Comparison of ENCODE assay signal across 34 cellular contexts in genomic region chr3:184409946-184410500, GRCh38. TPM values are rescaled to one million over a fixed set of nuclear protein-coding genes. Genes with fewer than 3 reads are reported as not detected.
"Had no signal": no experiment of that assay in that cellular context is flagged by ENCODE, and none has a peak within 500 bp of the region (broad histone marks: within the 10 kb centered on the region; RNA-seq: fewer than 3 reads in every experiment).

No MANE protein-coding gene starts in this region.

- H3K36me3 Mint-ChIP-seq: activated CD4-positive, alpha-beta memory T cell treated with anti-CD3 and anti-CD28 coated beads for 36 hours; activated CD8-positive, alpha-beta memory T cell treated with anti-CD3 and anti-CD28 coated beads, Interleukin-2, amount 10 ng/mL, durations not matched to agents 7 days and 5 days; activated naive CD8-positive, alpha-beta T cell had no signal

- H3K9me3 Mint-ChIP-seq: activated CD4-positive, alpha-beta memory T cell treated with anti-CD3 and anti-CD28 coated beads for 36 hours; activated CD4-positive, alpha-beta T cell treated with anti-CD3 and anti-CD28 coated beads, Interleukin-2, amount 10 ng/mL, durations not matched to agents 24 days and 14 days; activated T-helper 1 cell treated with anti-CD3 and anti-CD28 coated beads, Interleukin-12 subunit alpha, Interleukin-12 subunit beta, Interleukin-2, Interleukin-4 antibody, amounts not matched to agents 30 ng/mL and 10 ng/mL and 1 ng/mL, durations not matched to agents 14 hours and 24 hours and 36 hours; activated T-helper 2 cell treated with anti-CD3 and anti-CD28 coated beads, Interferon-gamma antibody, Interleukin-2, Interleukin-4, amounts not matched to agents 10 μg/mL and 5 μg/mL and 100 μg/mL, durations not matched to agents 14 hours and 24 hours and 36 hours; effector memory CD8-positive, alpha-beta T cell had no signal

- H3K4me3 ChIP-seq: coronary artery, esophagus muscularis mucosa, gastrocnemius medialis, heart left ventricle had no signal

- H3K27ac ChIP-seq: brain microvascular endothelial cell, coronary artery, esophagus muscularis mucosa, foreskin keratinocyte, gastrocnemius medialis, heart left ventricle had no signal

- ATAC-seq: activated CD4-positive, alpha-beta T cell treated with anti-CD3 and anti-CD28 coated beads for 36 hours; activated CD8-positive, alpha-beta memory T cell treated with anti-CD3 and anti-CD28 coated beads, Interleukin-2, amount 10 ng/mL, durations not matched to agents 7 days and 5 days; activated CD8-positive, alpha-beta T cell treated with anti-CD3 and anti-CD28 coated beads, Interleukin-2, amount 10 ng/mL, durations not matched to agents 7 days and 5 days; effector memory CD8-positive, alpha-beta T cell; foreskin keratinocyte; gastrocnemius medialis had no signal

- H3K4me1 Mint-ChIP-seq: activated CD4-positive, alpha-beta T cell treated with anti-CD3 and anti-CD28 coated beads for 36 hours; activated CD4-positive, alpha-beta T cell treated with anti-CD3 and anti-CD28 coated beads, Interleukin-2, amount 10 ng/mL, durations not matched to agents 24 days and 14 days; activated CD8-positive, alpha-beta memory T cell treated with anti-CD3 and anti-CD28 coated beads, Interleukin-2, amount 10 ng/mL, durations not matched to agents 7 days and 5 days had no signal

- H3K4me3 Mint-ChIP-seq: activated CD4-positive, alpha-beta memory T cell treated with anti-CD3 and anti-CD28 coated beads for 36 hours; activated CD4-positive, alpha-beta T cell treated with anti-CD3 and anti-CD28 coated beads for 36 hours; activated CD4-positive, alpha-beta T cell treated with anti-CD3 and anti-CD28 coated beads, Interleukin-2, amount 10 ng/mL, durations not matched to agents 24 days and 14 days; activated CD8-positive, alpha-beta memory T cell treated with anti-CD3 and anti-CD28 coated beads, Interleukin-2, amount 10 ng/mL, durations not matched to agents 7 days and 5 days; activated CD8-positive, alpha-beta T cell treated with anti-CD3 and anti-CD28 coated beads, Interleukin-2, amount 10 ng/mL, durations not matched to agents 7 days and 5 days; activated naive CD8-positive, alpha-beta T cell; activated T-helper 1 cell treated with anti-CD3 and anti-CD28 coated beads, Interleukin-12 subunit alpha, Interleukin-12 subunit beta, Interleukin-2, Interleukin-4 antibody, amounts not matched to agents 30 ng/mL and 10 ng/mL and 1 ng/mL, durations not matched to agents 14 hours and 24 hours and 36 hours; effector memory CD8-positive, alpha-beta T cell had no signal

- DNase-seq: activated CD4-positive, alpha-beta memory T cell treated with anti-CD3 and anti-CD28 coated beads for 36 hours; activated CD4-positive, alpha-beta T cell treated with anti-CD3 and anti-CD28 coated beads for 36 hours; activated CD4-positive, alpha-beta T cell treated with anti-CD3 and anti-CD28 coated beads, Interleukin-2, amount 10 ng/mL, durations not matched to agents 24 days and 14 days; activated CD4-positive, CD25-positive, alpha-beta regulatory T cell; activated CD4-positive, CD25-positive, alpha-beta regulatory T cell treated with anti-CD3 and anti-CD28 coated beads, Interleukin-2, amount 50 U/mL, for 72 hours; activated CD8-positive, alpha-beta memory T cell treated with anti-CD3 and anti-CD28 coated beads, Interleukin-2, amount 10 ng/mL, durations not matched to agents 7 days and 5 days; activated CD8-positive, alpha-beta memory T cell treated with anti-CD3 and anti-CD28 coated beads, Interleukin-2, amount 50 U/mL, for 4 hours; activated CD8-positive, alpha-beta T cell treated with anti-CD3 and anti-CD28 coated beads, Interleukin-2, amount 10 ng/mL, durations not matched to agents 7 days and 5 days; activated gamma-delta T cell treated with Interleukin-2 at 50 U/mL for 16 hours; activated naive CD4-positive, alpha-beta T cell treated with anti-CD3 and anti-CD28 coated beads, Interleukin-2, amount 50 U/mL, for 16 hours; activated naive CD4-positive, alpha-beta T cell treated with Interleukin-2 at 50 U/mL for 16 hours; activated T-cell treated with anti-CD3 and anti-CD28 coated beads, Interleukin-2, amount 50 U/mL, for 1 hour; activated T-cell treated with anti-CD3 and anti-CD28 coated beads, Interleukin-2, amount 50 U/mL, for 48 hours; amniotic stem cell; anterior cingulate cortex; brain microvascular endothelial cell; central memory CD4-positive, alpha-beta T cell; cerebellar nuclear complex; dermis blood vessel endothelial cell; effector CD4-positive, alpha-beta T cell; effector memory CD8-positive, alpha-beta T cell; erythroblast; foreskin keratinocyte; gastrocnemius medialis; glutamatergic neuron; heart left ventricle; T-helper 2 cell had no signal

- H3K9me3 ChIP-seq: esophagus muscularis mucosa, gastrocnemius medialis, heart left ventricle had no signal

- H3K27ac Mint-ChIP-seq: activated CD4-positive, alpha-beta memory T cell treated with anti-CD3 and anti-CD28 coated beads for 36 hours; activated CD4-positive, alpha-beta T cell treated with anti-CD3 and anti-CD28 coated beads for 36 hours; activated CD4-positive, alpha-beta T cell treated with anti-CD3 and anti-CD28 coated beads, Interleukin-2, amount 10 ng/mL, durations not matched to agents 24 days and 14 days; activated CD8-positive, alpha-beta memory T cell treated with anti-CD3 and anti-CD28 coated beads, Interleukin-2, amount 10 ng/mL, durations not matched to agents 7 days and 5 days; activated CD8-positive, alpha-beta T cell treated with anti-CD3 and anti-CD28 coated beads, Interleukin-2, amount 10 ng/mL, durations not matched to agents 7 days and 5 days; activated naive CD8-positive, alpha-beta T cell; activated T-helper 1 cell treated with anti-CD3 and anti-CD28 coated beads, Interleukin-12 subunit alpha, Interleukin-12 subunit beta, Interleukin-2, Interleukin-4 antibody, amounts not matched to agents 30 ng/mL and 10 ng/mL and 1 ng/mL, durations not matched to agents 14 hours and 24 hours and 36 hours; activated T-helper 2 cell treated with anti-CD3 and anti-CD28 coated beads, Interferon-gamma antibody, Interleukin-2, Interleukin-4, amounts not matched to agents 10 μg/mL and 5 μg/mL and 100 μg/mL, durations not matched to agents 14 hours and 24 hours and 36 hours; effector memory CD8-positive, alpha-beta T cell had no signal

- H3K27me3 Mint-ChIP-seq: activated CD4-positive, alpha-beta T cell treated with anti-CD3 and anti-CD28 coated beads for 36 hours; activated CD8-positive, alpha-beta memory T cell treated with anti-CD3 and anti-CD28 coated beads, Interleukin-2, amount 10 ng/mL, durations not matched to agents 7 days and 5 days; activated naive CD8-positive, alpha-beta T cell had no signal

- H3K27me3 ChIP-seq: brain microvascular endothelial cell, esophagus muscularis mucosa, gastrocnemius medialis, heart left ventricle had no signal

- H3K4me1 ChIP-seq: esophagus muscularis mucosa, foreskin keratinocyte, gastrocnemius medialis had no signal

- H3K36me3 ChIP-seq: brain microvascular endothelial cell, esophagus muscularis mucosa, gastrocnemius medialis, heart left ventricle had no signal

RNA-seq across cellular contexts. Expression of gene CHRD, which starts 30.2 kb away (rescaled TPM):
- total RNA-seq: activated CD4-positive, alpha-beta T cell treated with anti-CD3 and anti-CD28 coated beads, Interleukin-2, amount 10 ng/mL, durations not matched to agents 24 days and 14 days; activated CD8-positive, alpha-beta memory T cell treated with anti-CD3 and anti-CD28 coated beads for 36 hours; activated CD8-positive, alpha-beta memory T cell treated with anti-CD3 and anti-CD28 coated beads, Interleukin-2, amount 10 ng/mL, durations not matched to agents 7 days and 5 days; activated CD8-positive, alpha-beta T cell treated with anti-CD3 and anti-CD28 coated beads, Interleukin-2, amount 10 ng/mL, durations not matched to agents 7 days and 5 days; activated T-helper 1 cell treated with anti-CD3 and anti-CD28 coated beads, Interleukin-12 subunit alpha, Interleukin-12 subunit beta, Interleukin-2, Interleukin-4 antibody, amounts not matched to agents 30 ng/mL and 10 ng/mL and 1 ng/mL, durations not matched to agents 14 hours and 24 hours and 36 hours; activated T-helper 2 cell treated with anti-CD3 and anti-CD28 coated beads, Interferon-gamma antibody, Interleukin-2, Interleukin-4, amounts not matched to agents 10 μg/mL and 5 μg/mL and 100 μg/mL, durations not matched to agents 14 hours and 24 hours and 36 hours; foreskin keratinocyte; T-helper 1 cell treated with Interleukin-12 subunit alpha and Interleukin-12 subunit beta and Interleukin-4 antibody, amounts not matched to agents 30 ng/mL and 1 ng/mL, for 36 hours had no signal
- polyA plus RNA-seq: foreskin keratinocyte had no signal

RNA-seq across cellular contexts. Expression of gene THPO, which starts 32.0 kb away (rescaled TPM):
- total RNA-seq: activated CD4-positive, alpha-beta memory T cell treated with anti-CD3 and anti-CD28 coated beads for 36 hours; activated CD4-positive, alpha-beta T cell treated with anti-CD3 and anti-CD28 coated beads for 36 hours; activated CD4-positive, alpha-beta T cell treated with anti-CD3 and anti-CD28 coated beads, Interleukin-2, amount 10 ng/mL, durations not matched to agents 24 days and 14 days; activated CD8-positive, alpha-beta memory T cell treated with anti-CD3 and anti-CD28 coated beads for 36 hours; activated CD8-positive, alpha-beta memory T cell treated with anti-CD3 and anti-CD28 coated beads, Interleukin-2, amount 10 ng/mL, durations not matched to agents 7 days and 5 days; activated CD8-positive, alpha-beta T cell treated with anti-CD3 and anti-CD28 coated beads, Interleukin-2, amount 10 ng/mL, durations not matched to agents 7 days and 5 days; activated T-helper 1 cell treated with anti-CD3 and anti-CD28 coated beads, Interleukin-12 subunit alpha, Interleukin-12 subunit beta, Interleukin-2, Interleukin-4 antibody, amounts not matched to agents 30 ng/mL and 10 ng/mL and 1 ng/mL, durations not matched to agents 14 hours and 24 hours and 36 hours; activated T-helper 2 cell treated with anti-CD3 and anti-CD28 coated beads, Interferon-gamma antibody, Interleukin-2, Interleukin-4, amounts not matched to agents 10 μg/mL and 5 μg/mL and 100 μg/mL, durations not matched to agents 14 hours and 24 hours and 36 hours; dermis blood vessel endothelial cell; foreskin keratinocyte; T-helper 1 cell treated with Interleukin-12 subunit alpha and Interleukin-12 subunit beta and Interleukin-4 antibody, amounts not matched to agents 30 ng/mL and 1 ng/mL, for 36 hours had no signal
- polyA plus RNA-seq: foreskin keratinocyte had no signal
